Comparison of ENCODE assay signal across 8 cellular contexts in the genomic region with DNA sequence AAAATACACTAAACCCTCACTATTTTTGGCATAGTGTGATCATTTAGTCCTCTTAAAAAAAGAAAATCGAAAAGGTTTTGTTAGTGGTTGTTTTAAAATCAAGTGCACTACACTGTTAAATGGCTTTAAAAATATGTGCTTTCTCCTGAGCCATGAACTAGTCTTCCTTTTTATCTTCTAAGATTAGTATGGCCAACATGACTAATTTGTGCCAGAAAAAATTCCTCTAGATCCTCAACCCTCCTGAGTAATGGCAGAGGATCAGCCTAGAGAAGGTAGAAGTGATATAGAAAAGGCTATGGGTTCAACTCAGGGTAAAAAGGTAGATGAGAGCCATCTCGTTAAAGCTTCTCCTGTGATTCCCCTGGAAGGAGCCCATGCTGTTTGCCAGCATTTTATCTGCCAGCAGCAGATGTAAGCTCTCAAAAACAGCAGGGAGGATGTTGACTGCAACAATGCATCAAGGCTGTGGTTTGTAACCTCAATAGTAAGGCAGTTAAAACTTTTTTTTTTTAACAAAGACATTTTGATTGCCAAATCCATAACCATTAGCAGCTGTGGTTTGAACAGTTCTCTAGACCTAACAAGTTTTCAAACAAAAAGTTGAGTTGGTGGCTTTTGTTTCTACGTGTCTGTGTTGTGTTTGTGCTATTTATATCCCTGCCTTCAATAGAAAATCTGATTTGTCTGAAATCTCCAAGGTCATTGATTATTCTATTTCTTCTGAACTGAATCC. TPM values are rescaled to one million over a fixed set of nuclear protein-coding genes. Genes with fewer than 3 reads are reported as not detected.
A peak's percentile ranks its signal among the peaks of the same experiment; 100 is the strongest.
DNase-seq lines count a peak whose midpoint lies in the region; ATAC-seq and TF ChIP-seq lines count a peak whose summit lies in the region.

No MANE protein-coding gene starts in this region.

- TF ChIP-seq CTCF in AG09319 (IDR thresholded peaks at IDR 0.05; ENCODE audit: low read depth, low read length) (no peak), hepatocyte (IDR thresholded peaks at IDR 0.05; ENCODE audit: poor library complexity) (no peak)

- H3K4me1 Mint-ChIP-seq in activated naive CD8-positive, alpha-beta T cell (ENCODE audit: low read depth), result peaks cover 46% of the 10 kb centered on the region

- DNase-seq in AG09319 (ENCODE audit: extremely low read depth, low read depth), result peak; percentile 87
- peak; percentile 60 for DNase-seq in H7
- DNase-seq in NOMO-1 treated with dmso at 0.1 percent for 144 hours (lab: John Stamatoyannopoulos, UW; ENCODE audit: unreplicated experiment), result peak; percentile 70
- DNase-seq in hepatocyte (ENCODE audit: low spot score), result peak; percentile 37
- DNase-seq in stimulated activated naive CD8-positive, alpha-beta T cell treated with anti-CD3 and anti-CD28 coated beads, Interleukin-15, Interleukin-2, amounts not matched to agents 100 U/mL and 50 U/mL, for 24 hours, result no peak

- WGBS in hepatocyte (ENCODE audit: low lambda C conversion rate, missing lambda C conversion rate), result 43% methylated on average over 3 of the region's 3 CpGs

- H3K4me3 ChIP-seq in H7 (ENCODE audit: insufficient read depth, low read depth, low read length) (no peak overlapping the region), hepatocyte (no peak overlapping the region)

- H3K9me2 ChIP-seq in hepatocyte (replicated peaks; ENCODE audit: insufficient read depth), result no peaks in the 10 kb centered on the region

- no peaks in the 10 kb centered on the region for H3K9me3 Mint-ChIP-seq in activated naive CD8-positive, alpha-beta T cell (ENCODE audit: low read depth)

- H3K27me3 ChIP-seq in H7 (ENCODE audit: control insufficient read depth, insufficient read depth, low read length) (no peaks in the 10 kb centered on the region; the same call in 1 of the 2 replicates), hepatocyte (no peaks in the 10 kb centered on the region)

- H3K27me3 Mint-ChIP-seq in activated naive CD8-positive, alpha-beta T cell, result no peaks in the 10 kb centered on the region

- H3K27ac Mint-ChIP-seq in activated naive CD8-positive, alpha-beta T cell, result peak overlapping the region; percentile 92

- peak; percentile 68 for ATAC-seq in stimulated activated naive CD8-positive, alpha-beta T cell treated with anti-CD3 and anti-CD28 coated beads, Interleukin-15, Interleukin-2, amounts not matched to agents 100 U/mL and 50 U/mL, for 24 hours
- ATAC-seq in GM18502 (IDR thresholded peaks at IDR 0.05; ENCODE audit: poor library complexity, unreplicated experiment), result no peak
- no peak for ATAC-seq in GM21381 (IDR thresholded peaks at IDR 0.05; ENCODE audit: unreplicated experiment)

- H3K9me3 ChIP-seq in hepatocyte (ENCODE audit: low read depth), result no peaks in the 10 kb centered on the region

- peak overlapping the region; percentile 8 for H3K4me2 ChIP-seq in hepatocyte

- no peaks in the 10 kb centered on the region for H3K36me3 ChIP-seq in H7 (replicated peaks; ENCODE audit: control insufficient read depth, insufficient read depth, low read length)
- no peaks in the 10 kb centered on the region for H3K36me3 ChIP-seq in hepatocyte (replicated peaks; ENCODE audit: insufficient read depth, low read depth)

- peak overlapping the region; percentile 77 for H3K4me3 Mint-ChIP-seq in activated naive CD8-positive, alpha-beta T cell

- no peaks in the 10 kb centered on the region for H4K20me1 ChIP-seq in hepatocyte (ENCODE audit: insufficient read depth, poor library complexity, severe bottlenecking)

- H3K79me2 ChIP-seq in hepatocyte, result no peaks in the 10 kb centered on the region

- peaks cover 5% of the 10 kb centered on the region for H3K36me3 Mint-ChIP-seq in activated naive CD8-positive, alpha-beta T cell

- H2AFZ ChIP-seq in hepatocyte, result no peak overlapping the region

- no peaks in the 10 kb centered on the region for H3K4me1 ChIP-seq in hepatocyte (ENCODE audit: insufficient read depth)

- peak overlapping the region; percentile 43 for H3K27ac ChIP-seq in hepatocyte

RNA-seq across cellular contexts. Expression of a gene that starts 30.2 kb away (rescaled TPM):
- 24.8 and 32.8 TPM in 2 replicates for total RNA-seq in H7 (2014; rRNA removed; shearing (Covaris generic))
- 21.3 and 23.0 TPM in 2 replicates for total RNA-seq in hepatocyte
- polyA plus RNA-seq in hepatocyte, result 12.5 and 14.3 TPM in 2 replicates

RNA-seq across cellular contexts. Expression of a gene that starts 42.5 kb away (rescaled TPM):
- 6.9 and 8.3 TPM in 2 replicates for total RNA-seq in H7 (2014; rRNA removed; shearing (Covaris generic))
- total RNA-seq in hepatocyte, result 13.9 and 15.6 TPM in 2 replicates
- 29.4 and 30.6 TPM in 2 replicates for polyA plus RNA-seq in hepatocyte

RNA-seq across cellular contexts. Expression of a gene that starts 48.9 kb away (rescaled TPM):
- 46.4 and 46.5 TPM in 2 replicates for total RNA-seq in H7 (2014; rRNA removed; shearing (Covaris generic))
- total RNA-seq in hepatocyte, result 19.2 and 21.2 TPM in 2 replicates
- 25.3 and 30.2 TPM in 2 replicates for polyA plus RNA-seq in hepatocyte
